17 cellular contexts compared by ENCODE assay signal in genomic region chr5:99020698-99021048, GRCh38.
DNase-seq lines count a peak whose midpoint lies in the region; ATAC-seq, FAIRE-seq and TF ChIP-seq lines count a peak whose summit lies in the region.
"Had no signal": no experiment of that assay in that cellular context is flagged by ENCODE, and none has a peak within 500 bp of the region (broad histone marks: within the 10 kb centered on the region; RNA-seq: fewer than 3 reads in every experiment).

No MANE protein-coding gene starts in this region.

- no peak overlapping the region for H2BK120ac ChIP-seq in trophoblast cell (ENCODE audit: insufficient read depth, low read length, poor library complexity)

- in situ Hi-C loops in GM23248 (cut with MboI) = no loop called here

- DNase-seq in GM23248 = no peak
- peak; percentile 58 for DNase-seq in SW480 (ENCODE audit: low spot score)
- no peak for DNase-seq in keratinocyte (ENCODE audit: low read depth, low spot score)
- DNase-seq in trophoblast cell = no peak
- no peak for DNase-seq in KG1 (lab: John Stamatoyannopoulos, UW)
- DNase-seq in NCI-H187 treated with DMSO at 0.1 percent for 48 hours (lab: John Stamatoyannopoulos, UW) = no peak
- DNase-seq: activated CD4-positive, alpha-beta T cell treated with anti-CD3 and anti-CD28 coated beads for 36 hours; activated naive CD8-positive, alpha-beta T cell treated with anti-CD3 and anti-CD28 coated beads, Interleukin-2, amount 50 U/mL, for 24 hours; CD4-positive, alpha-beta T cell; lower lobe of right lung; naive thymus-derived CD8-positive, alpha-beta T cell; NCI-H187; RPMI8226 had no signal

- dilution Hi-C loops in keratinocyte (cut with MboI; ENCODE audit: extremely low pct_ligation_motif_present, low sequenced_read_pairs) = no loop called here

- peaks cover 19% of the 10 kb centered on the region for H3F3A ChIP-seq in GM23248 (ENCODE audit: insufficient read depth)

- H4K12ac ChIP-seq in trophoblast cell (ENCODE audit: low read depth, low read length) = no peak overlapping the region

- H3K9me2 ChIP-seq in GM23248 (ENCODE audit: insufficient read depth) = no peaks in the 10 kb centered on the region

- H3K14ac ChIP-seq in trophoblast cell (ENCODE audit: low read length) = no peak overlapping the region

- ATAC-seq in GM21528 (IDR thresholded peaks at IDR 0.05; ENCODE audit: low FRiP score, unreplicated experiment) (no peak), HG02840 (IDR thresholded peaks at IDR 0.05; ENCODE audit: low FRiP score, unreplicated experiment) (no peak)
- ATAC-seq: activated CD4-positive, alpha-beta T cell treated with anti-CD3 and anti-CD28 coated beads for 36 hours; activated naive CD8-positive, alpha-beta T cell treated with anti-CD3 and anti-CD28 coated beads, Interleukin-2, amount 50 U/mL, for 24 hours; naive thymus-derived CD8-positive, alpha-beta T cell had no signal

- H2AFZ ChIP-seq in GM23248 (no peak overlapping the region), keratinocyte (ENCODE audit: control insufficient read depth, low read length) (no peak overlapping the region), trophoblast cell (ENCODE audit: insufficient read depth, low read length, poor library complexity) (no peak overlapping the region)

- FAIRE-seq in keratinocyte (lab: Jason Lieb, UNC) = no peak

- H3K79me2 ChIP-seq in GM23248 (ENCODE audit: insufficient read depth) (no peaks in the 10 kb centered on the region), keratinocyte (ENCODE audit: control insufficient read depth, insufficient read depth, low read length) (no peaks in the 10 kb centered on the region), trophoblast cell (ENCODE audit: control insufficient read depth, insufficient read depth, low read length, poor library complexity) (no peaks in the 10 kb centered on the region)

- H3K9ac ChIP-seq in GM23248 (no peak overlapping the region), keratinocyte (ENCODE audit: control insufficient read depth, extremely low read depth, insufficient read depth, low read length) (no peak overlapping the region), trophoblast cell (ENCODE audit: low read length) (no peak overlapping the region)

- H4K8ac ChIP-seq in trophoblast cell (ENCODE audit: low read depth, low read length) = no peak overlapping the region

- H3K27ac ChIP-seq in GM23248 (no peak overlapping the region), keratinocyte (ENCODE audit: control insufficient read depth, insufficient read depth, low read length) (no peak overlapping the region), trophoblast cell (ENCODE audit: low read depth, low read length) (peak overlapping the region; percentile 56)
- H3K27ac ChIP-seq: esophagus muscularis mucosa, lower lobe of right lung, prostate gland had no signal

- peak overlapping the region; percentile 16 for H3K4me2 ChIP-seq in GM23248 (ENCODE audit: unreplicated experiment)
- H3K4me2 ChIP-seq in keratinocyte (ENCODE audit: control insufficient read depth, extremely low read depth, insufficient read depth, low read depth, low read length) = peak overlapping the region; percentile 18
- no peak overlapping the region for H3K4me2 ChIP-seq in trophoblast cell (ENCODE audit: low read length)

- H3K18ac ChIP-seq in trophoblast cell (ENCODE audit: low read length) = no peak overlapping the region

- peak overlapping the region; percentile 37 for H4K91ac ChIP-seq in trophoblast cell (ENCODE audit: low read depth, low read length)

- H3K36me3 ChIP-seq in GM23248 (ENCODE audit: low read depth) (no peaks in the 10 kb centered on the region), keratinocyte (ENCODE audit: control insufficient read depth in 2 of 2, extremely low read depth in 1 of 2, insufficient read depth in 2 of 2, low read length in 2 of 2) (no peaks in the 10 kb centered on the region), trophoblast cell (ENCODE audit: control insufficient read depth in 1 of 2, insufficient read depth in 2 of 2, low read length in 2 of 2) (no peaks in the 10 kb centered on the region)
- H3K36me3 ChIP-seq: esophagus muscularis mucosa, lower lobe of right lung, prostate gland had no signal

- H3K4ac ChIP-seq in trophoblast cell (ENCODE audit: low read depth, low read length) = no peak overlapping the region

- TF ChIP-seq CTCF in keratinocyte (optimal IDR thresholded peaks at IDR 0.05 in 1 of 3, IDR thresholded peaks at IDR 0.05 in 1 of 3, conservative IDR thresholded peaks at IDR 0.05 in 1 of 3; ENCODE audit: extremely low read depth in 1 of 3, insufficient read depth in 2 of 3, low read length in 3 of 3) = no peak

- H2AK5ac ChIP-seq in trophoblast cell (ENCODE audit: low read length) = no peak overlapping the region

- H3K9me3 ChIP-seq in GM23248 (ENCODE audit: low read depth) (no peaks in the 10 kb centered on the region), keratinocyte (ENCODE audit: control insufficient read depth, low read depth, low read length) (no peaks in the 10 kb centered on the region), trophoblast cell (ENCODE audit: insufficient read depth, low read depth, low read length) (peaks cover 2% of the 10 kb centered on the region)
- H3K9me3 ChIP-seq: esophagus muscularis mucosa, lower lobe of right lung, prostate gland had no signal

- H3K79me1 ChIP-seq in trophoblast cell (ENCODE audit: low read length) = no peaks in the 10 kb centered on the region

- H3K27me3 ChIP-seq in GM23248 (replicated peaks; ENCODE audit: insufficient read depth) = peaks cover 7% of the 10 kb centered on the region
- H3K27me3 ChIP-seq in keratinocyte (ENCODE audit: control insufficient read depth, extremely low read depth, insufficient read depth, low read length) = no peaks in the 10 kb centered on the region
- H3K27me3 ChIP-seq in trophoblast cell (ENCODE audit: insufficient read depth, low read length) = no peaks in the 10 kb centered on the region
- H3K27me3 ChIP-seq: esophagus muscularis mucosa had no signal

- H4K20me1 ChIP-seq in GM23248 (ENCODE audit: insufficient read depth) (no peaks in the 10 kb centered on the region), keratinocyte (ENCODE audit: control insufficient read depth, extremely low read depth, insufficient read depth, low read length) (no peaks in the 10 kb centered on the region)

- H3K9me1 ChIP-seq in keratinocyte (ENCODE audit: control insufficient read depth, extremely low read depth, insufficient read depth, low read length) = no peaks in the 10 kb centered on the region

- H3K4me3 ChIP-seq in GM23248 (no peak overlapping the region), keratinocyte (ENCODE audit: control insufficient read depth in 2 of 3, extremely low read depth in 1 of 3, insufficient read depth in 2 of 3, low read depth in 1 of 3, low read length in 3 of 3) (no peak overlapping the region), trophoblast cell (ENCODE audit: low read depth, low read length) (no peak overlapping the region)
- H3K4me3 ChIP-seq: esophagus muscularis mucosa, lower lobe of right lung, prostate gland had no signal

- no peak overlapping the region for H2BK5ac ChIP-seq in trophoblast cell (ENCODE audit: low read depth, low read length, poor library complexity)

- no peak overlapping the region for H3K23ac ChIP-seq in trophoblast cell (ENCODE audit: low read length)

- H3K4me1 ChIP-seq in GM23248 (ENCODE audit: insufficient read depth) (peaks cover 17% of the 10 kb centered on the region), keratinocyte (ENCODE audit: control insufficient read depth, extremely low read depth, insufficient read depth, low read length) (peaks cover 8% of the 10 kb centered on the region), trophoblast cell (ENCODE audit: control insufficient read depth in 1 of 2, insufficient read depth in 2 of 2, low read length in 2 of 2) (peaks cover 3 to 6% of the 10 kb centered on the region in 2 experiments)
- H3K4me1 ChIP-seq: prostate gland had no signal

- H2BK12ac ChIP-seq in trophoblast cell (ENCODE audit: low read length) = no peak overlapping the region
